Comparison of ENCODE assay signal across 8 cellular contexts in the genomic region with DNA sequence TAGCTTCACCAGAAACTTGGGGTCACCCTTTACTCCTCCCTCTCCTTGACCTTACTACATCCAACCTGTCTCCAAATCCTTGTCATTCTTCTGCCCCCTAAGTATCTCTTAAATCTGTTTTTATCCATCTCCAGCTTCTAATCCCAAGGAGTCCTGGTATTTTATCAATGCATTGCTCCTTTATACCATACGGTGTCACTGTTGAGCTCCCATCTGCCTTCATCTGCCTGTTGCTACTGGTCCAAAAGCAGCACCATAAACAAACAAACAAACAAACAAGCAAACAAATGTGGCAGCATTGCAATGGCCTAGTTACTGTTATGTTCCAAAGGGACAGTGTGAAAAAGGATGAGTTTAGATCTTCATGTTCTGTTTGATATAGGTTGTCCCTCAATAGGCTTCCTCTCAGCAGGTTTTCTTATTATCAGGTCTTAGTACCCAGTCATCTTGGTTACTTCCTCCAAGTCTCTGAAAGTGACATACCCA. TPM values are rescaled to one million over a fixed set of nuclear protein-coding genes. Genes with fewer than 3 reads are reported as not detected.
A peak's percentile ranks its signal among the peaks of the same experiment; 100 is the strongest.
DNase-seq lines count a peak whose midpoint lies in the region; ATAC-seq and TF ChIP-seq lines count a peak whose summit lies in the region.

No MANE protein-coding gene starts in this region.

- POLR2A ChIA-PET in T-cell (lab: Charles Lee), result no interaction called here

- H3K27me3 ChIP-seq in foreskin keratinocyte (no peaks in the 10 kb centered on the region), ovary (no peaks in the 10 kb centered on the region)

- H3K36me3 Mint-ChIP-seq in T-cell, result peaks cover 15% of the 10 kb centered on the region

- TF ChIP-seq EP300 in ovary (IDR thresholded peaks at IDR 0.05), result no peak

- H3K4me3 Mint-ChIP-seq in T-cell, result no peak overlapping the region

- H3K9me3 ChIP-seq in ovary, result no peaks in the 10 kb centered on the region

- H3K27me3 Mint-ChIP-seq in T-cell, result no peaks in the 10 kb centered on the region

- peaks cover 7 to 13% (median 12%) of the 10 kb centered on the region in 3 donors for H3K4me1 Mint-ChIP-seq in T-cell

- H3K4me1 ChIP-seq in foreskin keratinocyte (no peaks in the 10 kb centered on the region), ovary (ENCODE audit: insufficient read depth) (no peaks in the 10 kb centered on the region)

- ATAC-seq in T-cell (replicated peaks in 1 of 4) (peak in 3 of 4 experiments; percentile 47 to 59 (median 57)), foreskin keratinocyte (peak; percentile 84), GM21717 (IDR thresholded peaks at IDR 0.05; ENCODE audit: unreplicated experiment) (no peak), GM21526 (IDR thresholded peaks at IDR 0.05; ENCODE audit: low FRiP score, unreplicated experiment) (no peak)

- TF ChIP-seq CTCF in AG10803 (conservative IDR thresholded peaks at IDR 0.05; ENCODE audit: low read length), result peak; percentile 92
- TF ChIP-seq CTCF in GM12872 (IDR thresholded peaks at IDR 0.05; ENCODE audit: insufficient read depth, low read depth, low read length), result peak; percentile 76
- TF ChIP-seq CTCF in foreskin keratinocyte (conservative IDR thresholded peaks at IDR 0.05), result peak; percentile 85
- TF ChIP-seq CTCF in ovary (IDR thresholded peaks at IDR 0.05), result peak in 2 of 3 donors; percentile 73 to 82

- no peaks in the 10 kb centered on the region for H3K9me3 Mint-ChIP-seq in T-cell

- WGBS in ovary, 3 donors, result 0 to 6% (median 3%) methylated on average over 1 of the region's 1 CpG

- H3K36me3 ChIP-seq in ovary, result no peaks in the 10 kb centered on the region

- H3K27ac ChIP-seq in foreskin keratinocyte (no peak overlapping the region), ovary (no peak overlapping the region)

- no peak overlapping the region for H3K4me3 ChIP-seq in AG10803 (ENCODE audit: low read length)
- no peak overlapping the region for H3K4me3 ChIP-seq in ovary

- DNase-seq in AG10803 (ENCODE audit: low read depth) (peak; percentile 48), LoVo (ENCODE audit: low spot score) (peak; percentile 47), T-cell (peak in 6 of 34 experiments; percentile 3 to 19 (median 10)), foreskin keratinocyte (peak; percentile 2 to 32), ovary (no peak)

- no peak overlapping the region for H3K27ac Mint-ChIP-seq in T-cell

- intact Hi-C loops in ovary (cut with DNase I), result loop anchor here (5.0 to 10.0 kb wide), 4 partner anchors 151 to 176 kb away; partner anchors contain the start of gene MRPL17 (in 3 of the 4)

- no peak for TF ChIP-seq POLR2A in ovary (IDR thresholded peaks at IDR 0.05)

- CTCF ChIA-PET in T-cell (lab: Charles Lee), result interaction anchor here (0.6 to 4.2 kb wide), 25 partner anchors 9 to 1041 kb away, joined by 3 to 29 read pairs (median 4); partner anchors contain the start of genes MRPL17 (in 1 of the 2), TAF10 (in 1 of the 2) and TPP1 (in 1 of the 2)

RNA-seq across cellular contexts. Expression of gene DNHD1, which starts 34.2 kb away (rescaled TPM):
- total RNA-seq in T-cell (10 to 100 TPM; 44.1 to 52.0 (median 47.8) TPM), foreskin keratinocyte (2.0 and 2.2 TPM in 2 replicates), ovary (10 to 100 TPM in 3 of 7 donors, 1 to 10 TPM in 4; 7.5 to 27.6 (median 9.3) TPM)
- polyA plus RNA-seq in foreskin keratinocyte (0.91 and 0.92 TPM in 2 replicates), ovary (1 to 10 TPM; 4.0 to 4.5 TPM)

RNA-seq across cellular contexts. Expression of gene TIMM10B, which starts 50.0 kb away (rescaled TPM):
- 10 to 100 TPM; 49.3 to 64.0 (median 57.6) TPM for total RNA-seq in T-cell
- 32.4 and 33.2 TPM in 2 replicates for total RNA-seq in foreskin keratinocyte
- 31.2 and 33.0 TPM in 2 replicates for polyA plus RNA-seq in foreskin keratinocyte
- 10 to 100 TPM; 21.8 to 64.7 (median 38.4) TPM for total RNA-seq in ovary
- 10 to 100 TPM; 19.4 to 52.1 TPM for polyA plus RNA-seq in ovary

RNA-seq across cellular contexts. Expression of gene ARFIP2, which starts 50.2 kb away (rescaled TPM):
- total RNA-seq in T-cell (10 to 100 TPM; 47.3 to 61.9 (median 50.0) TPM), foreskin keratinocyte (53.0 and 59.4 TPM in 2 replicates), ovary (10 to 100 TPM; 43.6 to 70.4 (median 49.5) TPM)
- polyA plus RNA-seq in foreskin keratinocyte (53.7 and 60.4 TPM in 2 replicates), ovary (10 to 100 TPM; 35.8 to 37.8 TPM)

RNA-seq across cellular contexts. Expression of gene TRIM3, which starts 57.6 kb away (rescaled TPM):
- 10 to 100 TPM; 16.9 to 29.8 (median 24.1) TPM for total RNA-seq in T-cell
- 14.7 and 15.4 TPM in 2 replicates for total RNA-seq in foreskin keratinocyte
- 11.3 and 13.8 TPM in 2 replicates for polyA plus RNA-seq in foreskin keratinocyte
- 10 to 100 TPM in 6 of 7 donors, 1 to 10 TPM in 1; 9.7 to 27.4 (median 19.7) TPM for total RNA-seq in ovary
- 10 to 100 TPM; 13.6 to 14.7 TPM for polyA plus RNA-seq in ovary

Comparison
In these comparisons a context has a peak if more than half of its experiments do, and no peak if none do; other contexts are left out.
1. DNase-seq: peak in AG10803 (single experiment), LoVo (single experiment) and foreskin keratinocyte (2 of 2); none in ovary (0 of 5).
2. ATAC-seq: peak in T-cell (3 of 4) and foreskin keratinocyte (single experiment); none in GM21717 (single experiment) and GM21526 (single experiment).
3. Peak in every context shown above with its lines, with median percentiles within 50 percentile points of each other: CTCF ChIP-seq.